In genomic region chr13:101942038-101942437, GRCh38 we compare ENCODE assay signal across 8 cellular contexts.
DNase-seq lines count a peak whose midpoint lies in the region; ATAC-seq, FAIRE-seq and TF ChIP-seq lines count a peak whose summit lies in the region.

No MANE protein-coding gene starts in this region.

- no peaks in the 10 kb centered on the region for H3K9me3 Mint-ChIP-seq in mesothelial cell of epicardium

- POLR2A ChIA-PET in H1 (lab: Charles Lee; ENCODE audit: partially characterized antibody), result no interaction called here

- H2BK15ac ChIP-seq in H1 (ENCODE audit: low read length), result no peak overlapping the region

- no peak overlapping the region for H4K8ac ChIP-seq in H1 (ENCODE audit: extremely low read depth, insufficient read depth, low read length)

- no peaks in the 10 kb centered on the region for H3K36me3 ChIP-seq in H1 (ENCODE audit: control insufficient read depth in 2 of 4, insufficient read depth in 4 of 4, low read length in 3 of 4)

- no peaks in the 10 kb centered on the region for H3K9me3 ChIP-seq in H1 (ENCODE audit: insufficient read depth in 2 of 2, low read depth in 1 of 2, low read length in 1 of 2)

- no peak overlapping the region for H2BK20ac ChIP-seq in H1 (ENCODE audit: low read length)

- no peak overlapping the region for H3K27ac Mint-ChIP-seq in mesothelial cell of epicardium

- H3K14ac ChIP-seq in H1 (ENCODE audit: insufficient read length), result no peak overlapping the region

- H3K36me3 Mint-ChIP-seq in mesothelial cell of epicardium, result no peaks in the 10 kb centered on the region

- no peak overlapping the region for H3K18ac ChIP-seq in H1 (ENCODE audit: extremely low read depth, low read length)

- H3K27ac ChIP-seq in H1 (ENCODE audit: low read depth, low read length), result no peak overlapping the region

- no peaks in the 10 kb centered on the region for H3K79me2 ChIP-seq in H1 (ENCODE audit: control insufficient read depth in 1 of 2, insufficient read depth in 2 of 2, low read length in 2 of 2)

- CTCF ChIA-PET in H1 (lab: Charles Lee; ENCODE audit: partially characterized antibody), result interaction anchor here (0.7 to 2.0 kb wide), 38 partner anchors 9 to 626 kb away, joined by 3 to 16 read pairs (median 4); no protein-coding TSS in a partner anchor

- no peaks in the 10 kb centered on the region for H3K4me1 Mint-ChIP-seq in mesothelial cell of epicardium

- no peaks in the 10 kb centered on the region for H3K4me1 ChIP-seq in H1 (replicated peaks in 1 of 4; ENCODE audit: control insufficient read depth in 3 of 4, insufficient read depth in 4 of 4, low read length in 3 of 4)

- TF ChIP-seq EP300 in H1 (IDR thresholded peaks at IDR 0.05; ENCODE audit: borderline replicate concordance in 1 of 2, low read depth in 2 of 2, low read length in 2 of 2), result no peak

- WGBS in H1 (ENCODE audit: extremely low coverage in 1 of 2, insufficient coverage in 1 of 2, insufficient read length in 1 of 2, insufficient replicate concordance in 2 of 2, low coverage in 1 of 2, low lambda C conversion rate in 2 of 2, missing lambda C conversion rate in 1 of 2), 2 experiments, result 50% methylated on average over 1 of the region's 1 CpG; no CpG with 5 or more reads in 1 of the 2 experiments

- DNase-seq in SIG-M5 treated with dmso at 0.1 percent for 504 hours (lab: John Stamatoyannopoulos, UW; ENCODE audit: unreplicated experiment) (peak; percentile 6), SIG-M5 (lab: John Stamatoyannopoulos, UW) (no peak), NCI-H446 (lab: John Stamatoyannopoulos, UW) (peak; percentile 33 to 58), H1 (ENCODE audit: low read depth in 1 of 2, low spot score in 2 of 2) (no peak), myocyte (ENCODE audit: low read depth) (peak; percentile 23), LoVo (ENCODE audit: low spot score) (no peak), mesothelial cell of epicardium (ENCODE audit: low spot score in 2 of 2, unreplicated experiment in 2 of 2) (no peak)

- H3K56ac ChIP-seq in H1 (replicated peaks; ENCODE audit: insufficient read length, low read depth, low read length), result no peak overlapping the region

- H4K20me1 ChIP-seq in H1 (replicated peaks in 1 of 2; ENCODE audit: control insufficient read depth in 1 of 2, insufficient read depth in 2 of 2, low read length in 2 of 2), result no peaks in the 10 kb centered on the region

- no peak overlapping the region for H4K5ac ChIP-seq in H1 (ENCODE audit: insufficient read length, low read depth, low read length)

- peak in 2 of 3 experiments; percentile 77 to 88; a peak in 3 of 4 replicates for TF ChIP-seq CTCF in H1 (IDR thresholded peaks at IDR 0.05; ENCODE audit: control extremely low read depth in 1 of 3, insufficient read depth in 1 of 3, low read depth in 1 of 3, low read length in 3 of 3)
- TF ChIP-seq CTCF in mesothelial cell of epicardium (IDR thresholded peaks at IDR 0.05; ENCODE audit: unreplicated experiment), result no peak

- H2AFZ ChIP-seq in H1 (ENCODE audit: low read length), result no peak overlapping the region

- FAIRE-seq in H1 (lab: Jason Lieb, UNC), result peak; percentile 45

- no peak overlapping the region for H3K4me2 ChIP-seq in H1 (ENCODE audit: insufficient read depth in 1 of 2, low read depth in 2 of 2, low read length in 2 of 2)

- peak; percentile 59 for ATAC-seq in HG03280 (IDR thresholded peaks at IDR 0.05; ENCODE audit: unreplicated experiment)

- H3K23ac ChIP-seq in H1 (ENCODE audit: insufficient read length), result no peak overlapping the region

- H3K4me3 ChIP-seq in H1 (ENCODE audit: extremely low read depth in 1 of 4, insufficient read depth in 2 of 4, low read depth in 3 of 4, low read length in 4 of 4), result no peak overlapping the region

- H2BK120ac ChIP-seq in H1 (replicated peaks; ENCODE audit: low read depth, low read length), result no peak overlapping the region

- peaks cover 34% of the 10 kb centered on the region for H3K27me3 Mint-ChIP-seq in mesothelial cell of epicardium (ENCODE audit: low read depth)

- H2BK12ac ChIP-seq in H1 (ENCODE audit: low read depth, low read length), result no peak overlapping the region

- H3K23me2 ChIP-seq in H1 (ENCODE audit: low read depth, low read length), result no peaks in the 10 kb centered on the region

- no peaks in the 10 kb centered on the region for H3K27me3 ChIP-seq in H1 (replicated peaks in 1 of 4; ENCODE audit: control insufficient read depth in 3 of 4, extremely low read depth in 1 of 4, insufficient read depth in 3 of 4, low read length in 3 of 4)

- H2AK5ac ChIP-seq in H1 (ENCODE audit: low read depth, low read length), result no peak overlapping the region

- H2BK5ac ChIP-seq in H1 (ENCODE audit: low read depth, low read length), result no peak overlapping the region

- H3K9ac ChIP-seq in H1 (replicated peaks in 1 of 4; ENCODE audit: extremely low read depth in 1 of 4, low read depth in 3 of 4, low read length in 3 of 4), result no peak overlapping the region

- H4K91ac ChIP-seq in H1 (replicated peaks; ENCODE audit: insufficient read length, low read length), result no peak overlapping the region

- no peak for TF ChIP-seq POLR2A in H1 (IDR thresholded peaks at IDR 0.05; ENCODE audit: control extremely low read depth in 1 of 2, low read depth in 2 of 2, low read length in 2 of 2)

- H3K4ac ChIP-seq in H1 (replicated peaks; ENCODE audit: insufficient read length, low read depth, low read length), result no peak overlapping the region

- peak; percentile 94 for TF ChIP-seq RAD21 in H1 (IDR thresholded peaks at IDR 0.05 in 1 of 2, conservative IDR thresholded peaks at IDR 0.05 in 1 of 2; ENCODE audit: low read depth in 2 of 2, low read length in 2 of 2)

- H3K79me1 ChIP-seq in H1 (ENCODE audit: low read depth, low read length), result no peaks in the 10 kb centered on the region

- H3K4me3 Mint-ChIP-seq in mesothelial cell of epicardium, result no peak overlapping the region

TF ChIP-seq in H1, 55 proteins besides CTCF, POLR2A, EP300 and RAD21:
- no peak for TF ChIP-seq TAF7 (optimal IDR thresholded peaks at IDR 0.05; ENCODE audit: borderline replicate concordance, low read depth, low read length)
- TF ChIP-seq BACH1 (IDR thresholded peaks at IDR 0.05; ENCODE audit: low read length), result no peak

Comparison
In these comparisons a context has a peak if more than half of its experiments do, and no peak if none do; other contexts are left out.
1. DNase-seq: peak in SIG-M5 treated with dmso at 0.1 percent for 504 hours (single experiment), NCI-H446 (2 of 2) and myocyte (single experiment); none in SIG-M5 (single experiment), H1 (0 of 2), LoVo (single experiment) and mesothelial cell of epicardium (0 of 2).